Comparison of ENCODE assay signal across 27 cellular contexts in the genomic region with DNA sequence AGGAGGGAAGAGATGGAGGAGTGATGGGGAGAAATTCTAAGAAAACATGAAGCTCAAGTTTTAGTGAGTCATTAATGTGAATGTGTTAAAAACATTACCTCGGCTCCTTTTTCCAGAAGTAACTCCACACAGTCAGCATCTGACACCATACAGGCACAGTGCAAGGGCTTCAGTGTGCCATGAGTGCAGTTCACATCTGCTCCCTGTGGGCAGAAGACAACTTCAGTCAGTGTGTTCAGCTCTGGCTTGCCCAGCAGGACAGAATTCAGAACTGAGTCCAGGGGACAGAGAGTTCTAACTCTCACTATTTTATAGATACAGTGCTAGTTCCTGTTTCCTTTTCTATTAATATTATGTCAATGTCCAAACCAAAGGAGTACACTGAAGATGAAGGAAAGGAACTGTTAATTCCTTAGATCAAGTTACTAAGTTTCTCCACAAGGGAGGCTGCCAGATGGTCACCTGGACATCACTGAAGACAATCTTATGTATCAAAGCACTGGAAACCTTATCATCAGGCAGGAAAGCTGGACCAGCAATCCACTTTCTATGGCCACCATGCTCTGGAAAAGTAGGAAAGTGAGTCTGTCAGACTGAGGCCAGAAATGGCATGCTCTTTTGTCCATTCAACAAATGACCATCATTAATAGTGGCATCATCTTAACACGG. TPM values are rescaled to one million over a fixed set of nuclear protein-coding genes. Genes with fewer than 3 reads are reported as not detected.
DNase-seq lines count a peak whose midpoint lies in the region; ATAC-seq and TF ChIP-seq lines count a peak whose summit lies in the region.
"Had no signal": no experiment of that assay in that cellular context is flagged by ENCODE, and none has a peak within 500 bp of the region (broad histone marks: within the 10 kb centered on the region; RNA-seq: fewer than 3 reads in every experiment).

No MANE protein-coding gene starts in this region.

- CTCF ChIA-PET in activated CD8-positive, alpha-beta T cell treated with anti-CD3 and anti-CD28 coated beads for 36 hours (lab: Charles Lee), result interaction anchor here (0.6 to 1.6 kb wide), 3 partner anchors 38 to 55 kb away, joined by 3 to 5 read pairs (median 4); no protein-coding TSS in a partner anchor
- CTCF ChIA-PET in activated CD8-positive, alpha-beta T cell treated with anti-CD3 and anti-CD28 coated beads, Interleukin-2, amount 10 ng/mL, durations not matched to agents 7 days and 5 days (lab: Charles Lee), result interaction anchor here (1.0 to 1.7 kb wide), 4 partner anchors 10 to 32 kb away, joined by 3 to 9 read pairs (median 4); a partner anchor contains a TSS

- H3K27me3 ChIP-seq in gastrocnemius medialis, result no peaks in the 10 kb centered on the region
- H3K27me3 ChIP-seq: BLaER1, dorsolateral prefrontal cortex, spleen, stomach had no signal

- H3K27me3 Mint-ChIP-seq in activated CD8-positive, alpha-beta T cell treated with anti-CD3 and anti-CD28 coated beads for 36 hours, result no peaks in the 10 kb centered on the region
- H3K27me3 Mint-ChIP-seq in activated CD8-positive, alpha-beta T cell treated with anti-CD3 and anti-CD28 coated beads, Interleukin-2, amount 10 ng/mL, durations not matched to agents 7 days and 5 days (ENCODE audit: low read depth), result no peaks in the 10 kb centered on the region
- no peaks in the 10 kb centered on the region for H3K27me3 Mint-ChIP-seq in HFFc6 (ENCODE audit: insufficient read depth)

- H3K4me3 ChIP-seq in gastrocnemius medialis (peak overlapping the region in 3 of 4 donors; percentile 18 to 42 (median 25)), coronary artery (no peak overlapping the region)
- H3K4me3 ChIP-seq: BLaER1, dorsolateral prefrontal cortex, SK-N-MC, spleen, stomach had no signal

- peaks cover 18% of the 10 kb centered on the region for H3K4me1 Mint-ChIP-seq in activated CD8-positive, alpha-beta T cell treated with anti-CD3 and anti-CD28 coated beads for 36 hours (ENCODE audit: low read depth)
- H3K4me1 Mint-ChIP-seq in activated CD8-positive, alpha-beta T cell treated with anti-CD3 and anti-CD28 coated beads, Interleukin-2, amount 10 ng/mL, durations not matched to agents 7 days and 5 days (ENCODE audit: low read depth), result peaks cover 20% of the 10 kb centered on the region
- peaks cover 25% of the 10 kb centered on the region for H3K4me1 Mint-ChIP-seq in HFFc6 (ENCODE audit: low read depth)

- no peak for TF ChIP-seq CTCF in activated CD8-positive, alpha-beta T cell treated with anti-CD3 and anti-CD28 coated beads for 36 hours (IDR thresholded peaks at IDR 0.05)
- TF ChIP-seq CTCF in HFFc6 (IDR thresholded peaks at IDR 0.05), result no peak
- no peak for TF ChIP-seq CTCF in gastrocnemius medialis (IDR thresholded peaks at IDR 0.05 in 4 of 5, conservative IDR thresholded peaks at IDR 0.05 in 1 of 5)
- no peak for TF ChIP-seq CTCF in coronary artery (IDR thresholded peaks at IDR 0.05)

- peak; percentile 59 to 84 for TF ChIP-seq POLR2A in gastrocnemius medialis (IDR thresholded peaks at IDR 0.05)

- peaks cover 12% of the 10 kb centered on the region for H3K36me3 Mint-ChIP-seq in activated CD8-positive, alpha-beta T cell treated with anti-CD3 and anti-CD28 coated beads for 36 hours (ENCODE audit: low read depth)
- H3K36me3 Mint-ChIP-seq in activated CD8-positive, alpha-beta T cell treated with anti-CD3 and anti-CD28 coated beads, Interleukin-2, amount 10 ng/mL, durations not matched to agents 7 days and 5 days (ENCODE audit: low read depth), result peaks cover 39% of the 10 kb centered on the region
- H3K36me3 Mint-ChIP-seq in HFFc6 (ENCODE audit: low read depth), result peaks cover 10% of the 10 kb centered on the region; the same call in 1 of the 2 replicates

- ATAC-seq in activated CD8-positive, alpha-beta T cell treated with anti-CD3 and anti-CD28 coated beads for 36 hours, result no peak
- no peak for ATAC-seq in activated CD8-positive, alpha-beta T cell treated with anti-CD3 and anti-CD28 coated beads, Interleukin-2, amount 10 ng/mL, durations not matched to agents 7 days and 5 days
- ATAC-seq in gastrocnemius medialis (peak; percentile 74 to 77), GM18517 (IDR thresholded peaks at IDR 0.05; ENCODE audit: unreplicated experiment) (no peak)

- in situ Hi-C loops in gastrocnemius medialis (cut with MboI; ENCODE audit: low sequenced_read_pairs in 4 of 4), result no loop called here

- intact Hi-C loops in activated CD8-positive, alpha-beta T cell treated with anti-CD3 and anti-CD28 coated beads for 36 hours (cut with micrococcal nuclease), result no loop called here
- intact Hi-C loops in gastrocnemius medialis (cut with DNase I; ENCODE audit: low total_unique reads), result loop anchor here (1.0 to 10.0 kb wide), 3 partner anchors 20 to 1886 kb away; a partner anchor contains a TSS

- H3K4me1 ChIP-seq in gastrocnemius medialis, result peaks cover 59 to 87% of the 10 kb centered on the region in 2 donors

- H3K27ac Mint-ChIP-seq in activated CD8-positive, alpha-beta T cell treated with anti-CD3 and anti-CD28 coated beads for 36 hours, result peak overlapping the region; percentile 57
- H3K27ac Mint-ChIP-seq in activated CD8-positive, alpha-beta T cell treated with anti-CD3 and anti-CD28 coated beads, Interleukin-2, amount 10 ng/mL, durations not matched to agents 7 days and 5 days, result no peak overlapping the region
- 0 out of 2 replicates have a peak overlapping the region, but pooled peaks have one; percentile 24 for H3K27ac Mint-ChIP-seq in HFFc6
- H3K27ac Mint-ChIP-seq: activated T-helper 2 cell treated with anti-CD3 and anti-CD28 coated beads, Interferon-gamma antibody, Interleukin-2, Interleukin-4, amounts not matched to agents 10 μg/mL and 5 μg/mL and 100 μg/mL, durations not matched to agents 14 hours and 24 hours and 36 hours had no signal

- POLR2A ChIA-PET in activated CD8-positive, alpha-beta T cell treated with anti-CD3 and anti-CD28 coated beads for 36 hours (lab: Charles Lee), result interaction anchor here (0.7 kb wide), 1 partner anchor 15 kb away, joined by 3 read pairs; no protein-coding TSS in a partner anchor
- POLR2A ChIA-PET in activated CD8-positive, alpha-beta T cell treated with anti-CD3 and anti-CD28 coated beads, Interleukin-2, amount 10 ng/mL, durations not matched to agents 7 days and 5 days (lab: Charles Lee), result interaction anchor here (4.3 kb wide), 1 partner anchor 45 kb away, joined by 14 read pairs; a partner anchor contains a TSS

- H3K27ac ChIP-seq in caudate nucleus (ENCODE audit: low read depth, low read length), result peak overlapping the region; percentile 21
- H3K27ac ChIP-seq in gastrocnemius medialis, result peak overlapping the region; percentile 84 to 98 (median 93)
- H3K27ac ChIP-seq in coronary artery, result no peak overlapping the region
- H3K27ac ChIP-seq: BLaER1, epithelial cell of prostate, spleen, stomach had no signal

- peaks cover 0 to 54% of the 10 kb centered on the region in 2 donors for H3K36me3 ChIP-seq in gastrocnemius medialis

- no peaks in the 10 kb centered on the region for H3K9me3 Mint-ChIP-seq in activated CD8-positive, alpha-beta T cell treated with anti-CD3 and anti-CD28 coated beads for 36 hours
- no peaks in the 10 kb centered on the region for H3K9me3 Mint-ChIP-seq in activated CD8-positive, alpha-beta T cell treated with anti-CD3 and anti-CD28 coated beads, Interleukin-2, amount 10 ng/mL, durations not matched to agents 7 days and 5 days (ENCODE audit: insufficient read depth)
- no peaks in the 10 kb centered on the region for H3K9me3 Mint-ChIP-seq in HFFc6
- H3K9me3 Mint-ChIP-seq: activated T-helper 2 cell treated with anti-CD3 and anti-CD28 coated beads, Interferon-gamma antibody, Interleukin-2, Interleukin-4, amounts not matched to agents 10 μg/mL and 5 μg/mL and 100 μg/mL, durations not matched to agents 14 hours and 24 hours and 36 hours had no signal

- H3K4me3 Mint-ChIP-seq in activated CD8-positive, alpha-beta T cell treated with anti-CD3 and anti-CD28 coated beads for 36 hours, result no peak overlapping the region
- no peak overlapping the region for H3K4me3 Mint-ChIP-seq in activated CD8-positive, alpha-beta T cell treated with anti-CD3 and anti-CD28 coated beads, Interleukin-2, amount 10 ng/mL, durations not matched to agents 7 days and 5 days
- H3K4me3 Mint-ChIP-seq in HFFc6, result no peak overlapping the region

- DNase-seq in activated CD8-positive, alpha-beta T cell treated with anti-CD3 and anti-CD28 coated beads for 36 hours, result no peak
- no peak for DNase-seq in activated CD8-positive, alpha-beta T cell treated with anti-CD3 and anti-CD28 coated beads, Interleukin-2, amount 10 ng/mL, durations not matched to agents 7 days and 5 days
- DNase-seq in HFFc6 (no peak), caudate nucleus (lab: John Stamatoyannopoulos, UW) (peak in 2 of 61 donors; percentile 6 to 20), gastrocnemius medialis (peak; percentile 88 to 90), coronary artery (ENCODE audit: low spot score) (no peak)
- no peak for DNase-seq in activated CD4-positive, CD25-positive, alpha-beta regulatory T cell (lab: John Stamatoyannopoulos, UW)
- DNase-seq: ACHN; central memory CD4-positive, alpha-beta T cell; COR-L47; DND-41; dorsolateral prefrontal cortex; KG1; NCI-H1694; NCI-H2171; NCI-H524 treated with DMSO at 0.1 percent for 48 hours; spleen; stimulated activated CD4-positive, alpha-beta T cell treated with anti-CD3 and anti-CD28 coated beads, Interleukin-4, amount 100 ng/mL, for 1 hour; stomach; trophoblast cell had no signal

- no peaks in the 10 kb centered on the region for H3K9me3 ChIP-seq in gastrocnemius medialis
- H3K9me3 ChIP-seq: BLaER1, spleen, stomach had no signal

RNA-seq across cellular contexts. Expression of a gene that starts 6.1 kb away (rescaled TPM):
- 10 to 100 TPM; 20.9 to 27.2 TPM for total RNA-seq in activated CD8-positive, alpha-beta T cell treated with anti-CD3 and anti-CD28 coated beads for 36 hours
- 10 to 100 TPM; 37.9 to 47.2 TPM for total RNA-seq in activated CD8-positive, alpha-beta T cell treated with anti-CD3 and anti-CD28 coated beads, Interleukin-2, amount 10 ng/mL, durations not matched to agents 7 days and 5 days
- total RNA-seq in HFFc6 (2021; fragmentation: NEBNext Ultra II Directional; extraction: Animal tissue kit (Norgen Biotek cat#: 25700)), result 10 to 100 TPM; 30.9 to 41.8 (median 34.6) TPM
- total RNA-seq in gastrocnemius medialis, result 100 to 1,000 TPM; 134 to 359 (median 210) TPM

RNA-seq across cellular contexts. Expression of a gene that starts 32.1 kb away (rescaled TPM):
- total RNA-seq in activated CD8-positive, alpha-beta T cell treated with anti-CD3 and anti-CD28 coated beads for 36 hours, result 10 to 100 TPM; 59.7 to 65.8 TPM
- 10 to 100 TPM; 20.6 to 22.7 TPM for total RNA-seq in activated CD8-positive, alpha-beta T cell treated with anti-CD3 and anti-CD28 coated beads, Interleukin-2, amount 10 ng/mL, durations not matched to agents 7 days and 5 days
- total RNA-seq in HFFc6 (2021; fragmentation: NEBNext Ultra II Directional; extraction: Animal tissue kit (Norgen Biotek cat#: 25700)), result 10 to 100 TPM; 67.7 to 87.1 (median 73.3) TPM
- 1,000 to 10,000 TPM in 1 of 4 donors, 100 to 1,000 TPM in 3; 341 to 1,022 (median 763) TPM for total RNA-seq in gastrocnemius medialis

RNA-seq across cellular contexts. Expression of a gene that starts 32.2 kb away (rescaled TPM):
- under 1 TPM; 0.25 to 0.34 TPM for total RNA-seq in activated CD8-positive, alpha-beta T cell treated with anti-CD3 and anti-CD28 coated beads for 36 hours
- total RNA-seq in activated CD8-positive, alpha-beta T cell treated with anti-CD3 and anti-CD28 coated beads, Interleukin-2, amount 10 ng/mL, durations not matched to agents 7 days and 5 days, result 1 to 10 TPM; 1.4 to 1.5 TPM
- under 1 TPM; 0.45 to 0.86 (median 0.59) TPM for total RNA-seq in HFFc6 (2021; fragmentation: NEBNext Ultra II Directional; extraction: Animal tissue kit (Norgen Biotek cat#: 25700))
- 1 to 10 TPM in 2 of 4 donors, under 1 TPM in 2; 0.38 to 2.0 (median 1.1) TPM for total RNA-seq in gastrocnemius medialis
- total RNA-seq: T-helper 2 cell treated with Interferon-gamma antibody and Interleukin-4, amounts not matched to agents 100 ng/mL and 5 ng/mL, for 36 hours had no signal

RNA-seq across cellular contexts. Expression of a gene that starts 45.4 kb away (rescaled TPM):
- total RNA-seq in activated CD8-positive, alpha-beta T cell treated with anti-CD3 and anti-CD28 coated beads for 36 hours, result 10 to 100 TPM; 39.8 to 40.2 TPM
- 10 to 100 TPM; 45.6 to 50.1 TPM for total RNA-seq in activated CD8-positive, alpha-beta T cell treated with anti-CD3 and anti-CD28 coated beads, Interleukin-2, amount 10 ng/mL, durations not matched to agents 7 days and 5 days
- 10 to 100 TPM; 13.3 to 24.7 (median 17.2) TPM for total RNA-seq in HFFc6 (2021; fragmentation: NEBNext Ultra II Directional; extraction: Animal tissue kit (Norgen Biotek cat#: 25700))
- 10 to 100 TPM in 3 of 4 donors, 1 to 10 TPM in 1; 8.7 to 19.1 (median 13.1) TPM for total RNA-seq in gastrocnemius medialis

RNA-seq across cellular contexts. Expression of a gene that starts 51.9 kb away (rescaled TPM):
- total RNA-seq in activated CD8-positive, alpha-beta T cell treated with anti-CD3 and anti-CD28 coated beads for 36 hours, result not detected
- not detected for total RNA-seq in activated CD8-positive, alpha-beta T cell treated with anti-CD3 and anti-CD28 coated beads, Interleukin-2, amount 10 ng/mL, durations not matched to agents 7 days and 5 days
- total RNA-seq in HFFc6 (2021; fragmentation: NEBNext Ultra II Directional; extraction: Animal tissue kit (Norgen Biotek cat#: 25700)), result not detected
- total RNA-seq in gastrocnemius medialis, result not detected
- total RNA-seq: activated T-helper 2 cell treated with anti-CD3 and anti-CD28 coated beads, Interferon-gamma antibody, Interleukin-2, Interleukin-4, amounts not matched to agents 10 μg/mL and 5 μg/mL and 100 μg/mL, durations not matched to agents 14 hours and 24 hours and 36 hours; dorsolateral prefrontal cortex; HT1080; spleen; stomach; T-helper 2 cell treated with Interferon-gamma antibody and Interleukin-4, amounts not matched to agents 100 ng/mL and 5 ng/mL, for 36 hours had no signal

Comparison
In these comparisons a context has a peak if more than half of its experiments do, and no peak if none do; other contexts are left out.
1. ATAC-seq: peak in gastrocnemius medialis (2 of 2); none in activated CD8-positive, alpha-beta T cell treated with anti-CD3 and anti-CD28 coated beads for 36 hours (single experiment), activated CD8-positive, alpha-beta T cell treated with anti-CD3 and anti-CD28 coated beads, Interleukin-2, amount 10 ng/mL, durations not matched to agents 7 days and 5 days (single experiment) and GM18517 (single experiment).
2. DNase-seq: peak in gastrocnemius medialis (2 of 2); none in activated CD8-positive, alpha-beta T cell treated with anti-CD3 and anti-CD28 coated beads for 36 hours (single experiment), activated CD8-positive, alpha-beta T cell treated with anti-CD3 and anti-CD28 coated beads, Interleukin-2, amount 10 ng/mL, durations not matched to agents 7 days and 5 days (single experiment), HFFc6 (single experiment), coronary artery (single experiment) and activated CD4-positive, CD25-positive, alpha-beta regulatory T cell (0 of 4).
3. H3K27ac ChIP-seq: peak in caudate nucleus (single experiment) and gastrocnemius medialis (4 of 4); none in coronary artery (0 of 2).